In the genomic region with DNA sequence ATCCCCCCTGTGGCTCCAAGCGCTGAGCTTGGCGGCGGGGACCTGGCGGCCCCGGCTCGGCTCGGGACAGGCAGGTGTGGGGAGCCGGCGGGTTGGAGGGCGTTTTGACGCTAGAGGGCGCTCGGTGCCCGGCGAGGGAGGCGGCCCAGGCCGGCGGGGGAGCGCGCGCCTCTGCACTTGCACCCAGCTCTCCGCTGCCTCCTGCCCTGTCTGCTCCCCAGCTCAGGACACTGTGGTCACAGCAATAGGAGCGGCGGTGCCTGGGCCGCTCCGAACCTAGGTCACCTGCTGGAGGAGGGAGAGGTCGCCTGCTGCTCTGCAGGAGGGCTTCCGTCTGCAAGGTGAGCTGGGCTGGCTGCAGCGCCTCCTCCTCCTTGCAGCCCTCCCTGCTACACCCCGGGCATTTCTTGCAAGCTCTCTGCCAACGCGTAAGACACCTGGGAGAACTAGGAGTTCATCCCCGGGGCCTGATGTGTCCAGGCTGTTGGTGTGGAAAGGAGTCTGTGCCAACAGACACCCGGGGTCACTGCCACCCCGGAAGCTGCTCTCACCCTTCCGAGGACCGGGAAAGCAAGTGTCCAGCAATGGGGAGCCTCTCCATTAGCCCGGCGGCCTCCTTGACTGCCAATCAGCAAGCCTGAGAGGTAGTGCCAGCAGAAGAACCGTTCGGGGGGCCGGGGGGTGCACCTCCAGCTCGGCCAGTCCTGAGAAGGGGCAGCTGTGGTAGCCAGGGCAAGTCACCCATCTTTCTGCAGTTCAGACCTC, we compare ENCODE assay signal across 8 cellular contexts.
DNase-seq lines count a peak whose midpoint lies in the region; ATAC-seq and TF ChIP-seq lines count a peak whose summit lies in the region.

No MANE protein-coding gene starts in this region.

- H3K9me3 Mint-ChIP-seq in GM23338, result peaks cover 28% of the 10 kb centered on the region
- peaks cover 11 to 23% (median 18%) of the 10 kb centered on the region in 5 donors for H3K9me3 Mint-ChIP-seq in CD8-positive, alpha-beta memory T cell

- H3K4me2 ChIP-seq in GM23338, result peak overlapping the region; percentile 83

- peaks cover 5% of the 10 kb centered on the region for H3K27me3 Mint-ChIP-seq in GM23338 (ENCODE audit: insufficient read depth, low read depth, poor library complexity)
- peaks cover 3 to 6% of the 10 kb centered on the region in 2 donors for H3K27me3 Mint-ChIP-seq in CD8-positive, alpha-beta memory T cell

- no peaks in the 10 kb centered on the region for H3F3A ChIP-seq in GM23338 (replicated peaks; ENCODE audit: low read depth)

- peak; percentile 99 for ATAC-seq in GM23338
- peak; percentile 98 for ATAC-seq in Panc1
- ATAC-seq in lower lobe of right lung, result peak; percentile 81 to 88
- ATAC-seq in thoracic aorta (ENCODE audit: insufficient number of reproducible peaks, low FRiP score, low read depth), result no peak

- no peaks in the 10 kb centered on the region for H3K4me1 Mint-ChIP-seq in GM23338
- H3K4me1 Mint-ChIP-seq in CD8-positive, alpha-beta memory T cell, result no peaks in the 10 kb centered on the region

- peak overlapping the region; percentile 66 for H3K4me3 Mint-ChIP-seq in GM23338
- no peak overlapping the region for H3K4me3 Mint-ChIP-seq in CD8-positive, alpha-beta memory T cell

- peaks cover 4% of the 10 kb centered on the region; the same call in 1 of the 2 replicates for H3K4me1 ChIP-seq in GM23338 (ENCODE audit: insufficient read depth)
- H3K4me1 ChIP-seq in Panc1 (ENCODE audit: control insufficient read depth, insufficient read depth, low read length), result no peaks in the 10 kb centered on the region
- H3K4me1 ChIP-seq in colonic mucosa, result no peaks in the 10 kb centered on the region
- H3K4me1 ChIP-seq in lower lobe of right lung, result no peaks in the 10 kb centered on the region
- H3K4me1 ChIP-seq in thoracic aorta (ENCODE audit: control insufficient read depth in 1 of 2, low read depth in 2 of 2), result no peaks in the 10 kb centered on the region
- no peaks in the 10 kb centered on the region for H3K4me1 ChIP-seq in CD8-positive, alpha-beta memory T cell (ENCODE audit: insufficient read depth, low read length)

- DNase-seq in AG20443 (ENCODE audit: low spot score) (peak; percentile 81), GM23338 (ENCODE audit: low spot score) (peak; percentile 91), Panc1 (ENCODE audit: low read depth, low spot score) (no peak), colonic mucosa (peak; percentile 45), lower lobe of right lung (peak; percentile 63), thoracic aorta (ENCODE audit: low spot score) (no peak)
- DNase-seq in CD8-positive, alpha-beta memory T cell, result no peak
- no peak for DNase-seq in central memory CD4-positive, alpha-beta T cell

- in situ Hi-C loops in Panc1 (cut with HindIII; ENCODE audit: low pct_unique_long_range_greater_than_20kb, low sequenced_read_pairs), result no loop called here

- H3K36me3 Mint-ChIP-seq in GM23338 (ENCODE audit: low read depth), result peaks cover 4% of the 10 kb centered on the region; the same call in 1 of the 3 replicates
- no peaks in the 10 kb centered on the region for H3K36me3 Mint-ChIP-seq in CD8-positive, alpha-beta memory T cell

- no peaks in the 10 kb centered on the region; the same call in 1 of the 2 replicates for H3K9me3 ChIP-seq in Panc1 (ENCODE audit: control insufficient read depth, insufficient read depth, low read depth, low read length)
- no peaks in the 10 kb centered on the region for H3K9me3 ChIP-seq in colonic mucosa
- no peaks in the 10 kb centered on the region for H3K9me3 ChIP-seq in lower lobe of right lung
- H3K9me3 ChIP-seq in thoracic aorta, result no peaks in the 10 kb centered on the region
- no peaks in the 10 kb centered on the region for H3K9me3 ChIP-seq in CD8-positive, alpha-beta memory T cell (ENCODE audit: low read length)

- H3K4me3 ChIP-seq in GM23338 (peak overlapping the region; percentile 60), Panc1 (ENCODE audit: low read depth in 2 of 2, low read length in 2 of 2) (no peak overlapping the region), colonic mucosa (no peak overlapping the region), lower lobe of right lung (no peak overlapping the region), thoracic aorta (no peak overlapping the region)
- no peak overlapping the region for H3K4me3 ChIP-seq in CD8-positive, alpha-beta memory T cell (ENCODE audit: low read length)

- H3K27me3 ChIP-seq in GM23338 (ENCODE audit: insufficient read depth) (no peaks in the 10 kb centered on the region; the same call in 1 of the 2 replicates), Panc1 (ENCODE audit: control insufficient read depth, insufficient read depth, low read length) (no peaks in the 10 kb centered on the region), colonic mucosa (no peaks in the 10 kb centered on the region), lower lobe of right lung (ENCODE audit: low read depth) (peaks cover 35% of the 10 kb centered on the region), thoracic aorta (replicated peaks; ENCODE audit: insufficient read depth) (no peaks in the 10 kb centered on the region)
- no peaks in the 10 kb centered on the region for H3K27me3 ChIP-seq in CD8-positive, alpha-beta memory T cell (ENCODE audit: insufficient read depth, low read length, poor library complexity, severe bottlenecking)

- no peaks in the 10 kb centered on the region for H3K9me2 ChIP-seq in GM23338 (ENCODE audit: insufficient read depth)

- BruUV-seq in Panc1 (replicated peaks; lab: Mats Ljungman, UMichigan), result no TSS peak

- CTCF ChIA-PET in Panc1 (lab: Charles Lee), result no interaction called here
- CTCF ChIA-PET in CD8-positive, alpha-beta memory T cell (lab: Charles Lee), result interaction anchor here (0.9 kb wide), 1 partner anchor 10 kb away, joined by 4 read pairs; no protein-coding TSS in a partner anchor

- no peaks in the 10 kb centered on the region for H3K79me2 ChIP-seq in GM23338 (replicated peaks; ENCODE audit: insufficient read depth)

- H3K9ac ChIP-seq in colonic mucosa (ENCODE audit: low read depth in 2 of 2, low read length in 2 of 2), result no peak overlapping the region

- intact Hi-C loops in Panc1 (cut with micrococcal nuclease; ENCODE audit: unreplicated experiment), result loop anchor here (10.0 kb wide), 1 partner anchor 62 kb away; no protein-coding TSS in a partner anchor
- intact Hi-C loops in colonic mucosa (cut with DNase I), result loop anchor here (10.0 kb wide), 1 partner anchor 1032 kb away; no protein-coding TSS in a partner anchor
- intact Hi-C loops in lower lobe of right lung (cut with DNase I), result no loop called here

- H4K20me1 ChIP-seq in GM23338 (replicated peaks; ENCODE audit: insufficient read depth), result no peaks in the 10 kb centered on the region

- no peak overlapping the region for H3K27ac Mint-ChIP-seq in GM23338
- peak overlapping the region in 1 of 8 donors; percentile 54 for H3K27ac Mint-ChIP-seq in CD8-positive, alpha-beta memory T cell

- TF ChIP-seq CTCF in GM23338 (conservative IDR thresholded peaks at IDR 0.05; ENCODE audit: low read depth in 2 of 2), result peak; percentile 69 to 92
- peak; percentile 91 for TF ChIP-seq CTCF in Panc1 (IDR thresholded peaks at IDR 0.05)
- TF ChIP-seq CTCF in colonic mucosa (IDR thresholded peaks at IDR 0.05), result peak; percentile 44
- TF ChIP-seq CTCF in lower lobe of right lung (IDR thresholded peaks at IDR 0.05), result peak; percentile 57
- peak; percentile 14 for TF ChIP-seq CTCF in thoracic aorta (IDR thresholded peaks at IDR 0.05)

- H2AFZ ChIP-seq in GM23338, result peak overlapping the region; percentile 96

- H3K27ac ChIP-seq in GM23338 (ENCODE audit: low read depth) (no peak overlapping the region), Panc1 (ENCODE audit: low read length) (no peak overlapping the region), colonic mucosa (no peak overlapping the region), lower lobe of right lung (no peak overlapping the region), thoracic aorta (no peak overlapping the region)
- H3K27ac ChIP-seq in CD8-positive, alpha-beta memory T cell (ENCODE audit: low read depth, low read length), result no peak overlapping the region

- POLR2A ChIA-PET in Panc1 (lab: Charles Lee), result no interaction called here
- POLR2A ChIA-PET in CD8-positive, alpha-beta memory T cell (lab: Charles Lee), result no interaction called here

- H3K36me3 ChIP-seq in GM23338 (ENCODE audit: insufficient read depth) (no peaks in the 10 kb centered on the region), Panc1 (ENCODE audit: control insufficient read depth, insufficient read depth, low read length) (no peaks in the 10 kb centered on the region), colonic mucosa (no peaks in the 10 kb centered on the region), lower lobe of right lung (no peaks in the 10 kb centered on the region), thoracic aorta (no peaks in the 10 kb centered on the region)
- no peaks in the 10 kb centered on the region for H3K36me3 ChIP-seq in CD8-positive, alpha-beta memory T cell (ENCODE audit: insufficient read depth, low read length)

TF ChIP-seq in GM23338, 12 proteins besides CTCF, POLR2A, EP300 and RAD21:
- TF ChIP-seq ETS1 (IDR thresholded peaks at IDR 0.05), result 0 out of 2 replicates have a peak, but pooled peaks have one; percentile 12
- TF ChIP-seq POLR2AphosphoS5 (IDR thresholded peaks at IDR 0.05; ENCODE audit: low read depth), result no peak
- TF ChIP-seq STAT1 (IDR thresholded peaks at IDR 0.05; ENCODE audit: unreplicated experiment), result no peak

Comparison
In these comparisons a context has a peak if more than half of its experiments do, and no peak if none do; other contexts are left out.
1. DNase-seq: peak in AG20443 (single experiment), GM23338 (single experiment), colonic mucosa (single experiment) and lower lobe of right lung (single experiment); none in Panc1 (single experiment), thoracic aorta (single experiment), CD8-positive, alpha-beta memory T cell (0 of 5) and central memory CD4-positive, alpha-beta T cell (single experiment).
2. CTCF ChIP-seq: peak in every context shown above with its lines; median percentile 91 in Panc1; 80 in GM23338; 57 in lower lobe of right lung; 44 in colonic mucosa; 14 in thoracic aorta.